Comparison of ENCODE assay signal across 12 cellular contexts in genomic region chr15:27418729-27419128, GRCh38.
DNase-seq lines count a peak whose midpoint lies in the region; ATAC-seq, FAIRE-seq and TF ChIP-seq lines count a peak whose summit lies in the region.
"Had no signal": no experiment of that assay in that cellular context is flagged by ENCODE, and none has a peak within 500 bp of the region (broad histone marks: within the 10 kb centered on the region; RNA-seq: fewer than 3 reads in every experiment).

No MANE protein-coding gene starts in this region.

- POLR2A ChIA-PET in HepG2 (lab: Yijun Ruan, JAX): no interaction called here

- TF ChIP-seq EP300 in HepG2 (IDR thresholded peaks at IDR 0.05; ENCODE audit: low read depth in 2 of 2, low read length in 2 of 2): no peak
- TF ChIP-seq EP300 in HepG2 (CRISPR knock-in tag; IDR thresholded peaks at IDR 0.05; ENCODE audit: borderline replicate concordance): no peak

- CTCF ChIA-PET in HepG2 (lab: Yijun Ruan, JAX; ENCODE audit: low intra/inter-chr PET ratio, low total read pairs): no interaction called here

- intact Hi-C loops in HepG2 (cut with micrococcal nuclease; ENCODE audit: unreplicated experiment) (no loop called here), right lobe of liver (cut with DNase I) (no loop called here)

- no peak for FAIRE-seq in HepG2 (lab: Jason Lieb, UNC)

- H2AFZ ChIP-seq in HepG2 (ENCODE audit: low read length): no peak overlapping the region

- H3K9ac ChIP-seq in HepG2 (ENCODE audit: insufficient read depth, low read depth, low read length): no peak overlapping the region

- in situ Hi-C loops in HepG2 (cut with HindIII; ENCODE audit: extremely low pct_ligation_motif_present, low pct_unique_long_range_greater_than_20kb): no loop called here

- WGBS in HepG2 (ENCODE audit: low lambda C conversion rate): 4% methylated on average over 3 of the region's 5 CpGs
- 27% methylated on average over 3 of the region's 5 CpGs for whole genome bisulfite sequencing in right lobe of liver (ENCODE audit: insufficient coverage, low coverage, low lambda C conversion rate, missing lambda C conversion rate)

- H3K27ac ChIP-seq in HepG2 (ENCODE audit: extremely low read length, insufficient read depth, low read length) (no peak overlapping the region), right lobe of liver (no peak overlapping the region)
- H3K27ac ChIP-seq: esophagus muscularis mucosa, left lung had no signal

- no peak for TF ChIP-seq POLR2A in HepG2 (IDR thresholded peaks at IDR 0.05; ENCODE audit: insufficient read depth in 1 of 2, low read depth in 2 of 2, low read length in 2 of 2)
- TF ChIP-seq POLR2A in right lobe of liver (IDR thresholded peaks at IDR 0.05): no peak

- no peaks in the 10 kb centered on the region for H3K9me3 Mint-ChIP-seq in glutamatergic neuron (ENCODE audit: unreplicated experiment)

- no peaks in the 10 kb centered on the region for H3K4me1 ChIP-seq in HepG2 (ENCODE audit: insufficient read depth, low read length)
- no peaks in the 10 kb centered on the region for H3K4me1 ChIP-seq in right lobe of liver
- H3K4me1 ChIP-seq: esophagus muscularis mucosa, left lung had no signal

- no peak overlapping the region for H3K4me3 Mint-ChIP-seq in glutamatergic neuron (ENCODE audit: unreplicated experiment)

- peaks cover 31% of the 10 kb centered on the region for H3K9me3 ChIP-seq in HepG2 (ENCODE audit: low read length)
- H3K9me3 ChIP-seq in right lobe of liver: no peaks in the 10 kb centered on the region
- H3K9me3 ChIP-seq: esophagus muscularis mucosa had no signal

- no peak overlapping the region for H3K27ac Mint-ChIP-seq in glutamatergic neuron (ENCODE audit: unreplicated experiment)

- no peaks in the 10 kb centered on the region for H4K20me1 ChIP-seq in HepG2 (ENCODE audit: insufficient read depth, low read length)

- H3K27me3 Mint-ChIP-seq in glutamatergic neuron (ENCODE audit: unreplicated experiment): no peaks in the 10 kb centered on the region

- no peak for TF ChIP-seq RAD21 in HepG2 (CRISPR knock-in tag; IDR thresholded peaks at IDR 0.05)

- no TSS peak for BruUV-seq in HepG2 (replicated peaks; lab: Mats Ljungman, UMichigan)

- H3K79me2 ChIP-seq in HepG2 (ENCODE audit: insufficient read depth, low read length): no peaks in the 10 kb centered on the region

- H3K4me3 ChIP-seq in HepG2 (replicated peaks in 1 of 3; ENCODE audit: insufficient read depth in 1 of 3, low read depth in 2 of 3, low read length in 3 of 3): no peak overlapping the region
- H3K4me3 ChIP-seq in right lobe of liver: no peak overlapping the region
- H3K4me3 ChIP-seq: esophagus muscularis mucosa, left lung had no signal

- no peaks in the 10 kb centered on the region for H3K36me3 ChIP-seq in HepG2 (replicated peaks in 1 of 2; ENCODE audit: control insufficient read depth in 1 of 2, insufficient read depth in 2 of 2, low read length in 2 of 2)
- H3K36me3 ChIP-seq in right lobe of liver: no peaks in the 10 kb centered on the region
- H3K36me3 ChIP-seq: esophagus muscularis mucosa, left lung had no signal

- no peak for ATAC-seq in HepG2
- ATAC-seq in right lobe of liver: no peak
- ATAC-seq in GM21723 (IDR thresholded peaks at IDR 0.05; ENCODE audit: unreplicated experiment): no peak
- ATAC-seq: left lung had no signal

- peaks cover 4% of the 10 kb centered on the region for H3K4me1 Mint-ChIP-seq in glutamatergic neuron (ENCODE audit: low read depth, unreplicated experiment)

- no peak for TF ChIP-seq CTCF in HepG2 (CRISPR knock-in tag; IDR thresholded peaks at IDR 0.05)
- no peak for TF ChIP-seq CTCF in right lobe of liver (IDR thresholded peaks at IDR 0.05)
- TF ChIP-seq CTCF in glutamatergic neuron (IDR thresholded peaks at IDR 0.05; ENCODE audit: partially characterized antibody, unreplicated experiment): no peak

- DNase-seq in HepG2 (ENCODE audit: low spot score): no peak
- no peak for DNase-seq in right lobe of liver
- DNase-seq in NCI-H510A (lab: John Stamatoyannopoulos, UW): peak; percentile 15
- peak; percentile 25 for DNase-seq in glutamatergic neuron
- peak; percentile 58 for DNase-seq in superior temporal gyrus (ENCODE audit: extremely low spot score)
- DNase-seq in activated CD4-positive, alpha-beta T cell treated with anti-CD3 and anti-CD28 coated beads, Interleukin-2, amount 50 U/mL, for 48 hours: no peak
- no peak for DNase-seq in NCI-H1694 treated with DMSO at 0.1 percent for 48 hours (lab: John Stamatoyannopoulos, UW)
- DNase-seq: cortex of kidney, left lung, SIG-M5 had no signal

- no peaks in the 10 kb centered on the region for H3K36me3 Mint-ChIP-seq in glutamatergic neuron (ENCODE audit: unreplicated experiment)

- H3K27me3 ChIP-seq in HepG2 (ENCODE audit: control insufficient read depth in 1 of 2, insufficient read depth in 2 of 2, low read length in 2 of 2) (peaks cover 0 to 2% of the 10 kb centered on the region in 2 experiments; a peak in 1 of 5 replicates), right lobe of liver (no peaks in the 10 kb centered on the region)
- H3K27me3 ChIP-seq: left lung had no signal

- H3K4me2 ChIP-seq in HepG2 (ENCODE audit: low read depth, low read length): no peak overlapping the region

TF ChIP-seq in HepG2, 621 proteins besides CTCF, POLR2A, EP300 and RAD21:
- TF ChIP-seq RFX1 (IDR thresholded peaks at IDR 0.05) (peak; percentile 26; the same call in 1 of the 2 replicates), ZNF260 (CRISPR knock-in tag; IDR thresholded peaks at IDR 0.05; ENCODE audit: borderline replicate concordance, low read depth) (no peak), RARA (CRISPR knock-in tag; IDR thresholded peaks at IDR 0.05) (no peak), PRDM4 (CRISPR knock-in tag; IDR thresholded peaks at IDR 0.05; ENCODE audit: borderline replicate concordance) (no peak), EEA1 (CRISPR knock-in tag; IDR thresholded peaks at IDR 0.05; ENCODE audit: borderline replicate concordance) (no peak)

Comparison
In these comparisons a context has a peak if more than half of its experiments do, and no peak if none do; other contexts are left out.
1. DNase-seq: peak in NCI-H510A (single experiment), glutamatergic neuron (single experiment) and superior temporal gyrus (single experiment); none in HepG2 (single experiment), right lobe of liver (0 of 3), activated CD4-positive, alpha-beta T cell treated with anti-CD3 and anti-CD28 coated beads, Interleukin-2, amount 50 U/mL, for 48 hours (0 of 2) and NCI-H1694 treated with DMSO at 0.1 percent for 48 hours (single experiment).